8 cellular contexts compared by ENCODE assay signal in the genomic region with DNA sequence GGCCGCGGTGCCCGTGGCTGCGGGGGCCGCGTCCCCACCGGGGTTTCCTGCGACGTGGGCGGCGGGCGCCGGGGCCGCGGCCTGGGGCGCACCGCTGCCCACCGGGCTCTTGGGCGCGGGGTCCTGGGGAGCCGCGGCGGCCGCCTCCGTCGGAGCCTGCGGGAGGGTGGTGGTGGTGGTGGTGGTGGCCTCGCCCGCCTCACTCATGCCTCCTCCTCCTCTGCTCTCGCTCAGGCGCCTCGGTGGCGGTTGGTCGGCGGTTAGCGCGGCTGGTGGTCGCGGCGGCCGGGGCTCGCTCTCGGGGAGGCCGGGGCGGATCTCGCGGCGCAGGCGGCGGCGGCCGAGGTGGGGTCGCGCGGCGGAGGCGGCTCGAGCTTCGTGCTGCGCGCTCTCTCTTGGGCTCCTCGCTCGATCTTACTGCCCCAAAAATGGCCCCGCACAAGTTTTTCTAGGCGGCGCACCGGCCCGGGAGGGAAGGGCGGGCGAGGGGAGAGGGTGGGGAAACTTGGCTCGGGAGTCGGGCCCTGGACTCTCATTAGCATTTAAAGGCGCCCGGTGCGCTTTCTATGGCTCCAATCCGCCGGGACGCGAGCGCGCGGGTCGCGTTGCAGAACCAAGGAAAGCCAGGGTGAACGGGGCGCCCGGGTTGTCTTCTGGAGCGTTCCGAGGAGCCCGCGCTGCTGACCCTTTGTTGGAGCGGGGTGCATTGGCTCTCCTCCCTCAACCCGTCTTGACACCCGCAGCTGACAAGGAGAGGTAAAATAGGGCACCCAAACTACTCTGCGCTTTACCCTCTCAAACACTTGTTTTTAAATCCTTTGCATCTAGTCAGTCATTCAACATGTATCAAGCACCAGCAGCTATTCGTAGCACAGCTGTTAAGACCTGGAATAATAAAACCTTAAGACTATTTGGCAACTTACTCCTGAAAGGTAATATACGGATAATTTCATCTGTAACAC. TPM values are rescaled to one million over a fixed set of nuclear protein-coding genes. Genes with fewer than 3 reads are reported as not detected.
A peak's percentile ranks its signal among the peaks of the same experiment; 100 is the strongest.
DNase-seq lines count a peak whose midpoint lies in the region; ATAC-seq and TF ChIP-seq lines count a peak whose summit lies in the region.

A gene (minus strand): TSS at position 419 of the 962 bp plus-strand sequence. CDS start 212 bp downstream, at position 207.

- DNase-seq in ACHN (peak; percentile 94), NOMO-1 treated with dmso at 0.1 percent for 144 hours (lab: John Stamatoyannopoulos, UW; ENCODE audit: unreplicated experiment) (peak; percentile 73), fibroblast of mammary gland (ENCODE audit: low read depth) (peak; percentile 77), naive B cell (peak; percentile 68)
- DNase-seq in activated T-cell treated with anti-CD3 and anti-CD28 coated beads, Interleukin-2, amount 50 U/mL, for 48 hours = peak; percentile 68 to 71
- peak; percentile 8 for DNase-seq in stimulated activated naive CD4-positive, alpha-beta T cell treated with Interleukin-2 at 50 U/mL for 16 hours (lab: John Stamatoyannopoulos, UW)

- peak within 1 kb of the TSS; percentile 84 for H3K4me3 ChIP-seq in fibroblast of mammary gland (ENCODE audit: control insufficient read depth, low read depth, low read length)

- ATAC-seq in GM18868 (IDR thresholded peaks at IDR 0.05; ENCODE audit: unreplicated experiment) = peak; percentile 56
- ATAC-seq in HG03097 (IDR thresholded peaks at IDR 0.05; ENCODE audit: low FRiP score, unreplicated experiment) = peak; percentile 32
- ATAC-seq in naive B cell (ENCODE audit: low read depth in 2 of 2) = peak; percentile 17 to 20

- peaks cover 0 to 2% (median 0%) of the 10 kb centered on the region in 7 donors for H3K9me3 Mint-ChIP-seq in naive B cell

- peak within 1 kb of the TSS; percentile 91 to 99 (median 97) for H3K4me3 Mint-ChIP-seq in naive B cell

- no peaks in the 10 kb centered on the region for H3K36me3 Mint-ChIP-seq in naive B cell

- peaks cover 0 to 11% (median 0%) of the 10 kb centered on the region in 3 donors for H3K27me3 Mint-ChIP-seq in naive B cell

- peak within 1 kb of the TSS; percentile 99 to 100 (median 100) for H3K27ac Mint-ChIP-seq in naive B cell

- peaks cover 16 to 42% (median 21%) of the 10 kb centered on the region in 3 donors for H3K4me1 Mint-ChIP-seq in naive B cell

- in situ Hi-C loops in ACHN (cut with HindIII; ENCODE audit: low pct_ligation_motif_present, low pct_unique_long_range_greater_than_20kb, low sequenced_read_pairs) = no loop called here

- TF ChIP-seq CTCF in fibroblast of mammary gland (conservative IDR thresholded peaks at IDR 0.05; ENCODE audit: control insufficient read depth, insufficient read depth, low read depth, low read length) = no peak

RNA-seq across cellular contexts. Expression of the gene that starts here (rescaled TPM):
- 100 to 1,000 TPM; 198 to 630 (median 365) TPM for polyA plus RNA-seq in naive B cell (ENCODE audit: low read depth in 6 of 6)

Comparison
In these comparisons a context has a peak if more than half of its experiments do, and no peak if none do; other contexts are left out.
1. Peak in every context shown above with its lines: DNase-seq, ATAC-seq and H3K4me3 ChIP-seq.
2. DNase-seq: peak in every context shown above with its lines; median percentile 94 in ACHN; 77 in fibroblast of mammary gland; 73 in NOMO-1 treated with dmso at 0.1 percent for 144 hours; 70 in activated T-cell treated with anti-CD3 and anti-CD28 coated beads, Interleukin-2, amount 50 U/mL, for 48 hours; 68 in naive B cell; 8 in stimulated activated naive CD4-positive, alpha-beta T cell treated with Interleukin-2 at 50 U/mL for 16 hours.